9 cellular contexts compared by ENCODE assay signal in the genomic region with DNA sequence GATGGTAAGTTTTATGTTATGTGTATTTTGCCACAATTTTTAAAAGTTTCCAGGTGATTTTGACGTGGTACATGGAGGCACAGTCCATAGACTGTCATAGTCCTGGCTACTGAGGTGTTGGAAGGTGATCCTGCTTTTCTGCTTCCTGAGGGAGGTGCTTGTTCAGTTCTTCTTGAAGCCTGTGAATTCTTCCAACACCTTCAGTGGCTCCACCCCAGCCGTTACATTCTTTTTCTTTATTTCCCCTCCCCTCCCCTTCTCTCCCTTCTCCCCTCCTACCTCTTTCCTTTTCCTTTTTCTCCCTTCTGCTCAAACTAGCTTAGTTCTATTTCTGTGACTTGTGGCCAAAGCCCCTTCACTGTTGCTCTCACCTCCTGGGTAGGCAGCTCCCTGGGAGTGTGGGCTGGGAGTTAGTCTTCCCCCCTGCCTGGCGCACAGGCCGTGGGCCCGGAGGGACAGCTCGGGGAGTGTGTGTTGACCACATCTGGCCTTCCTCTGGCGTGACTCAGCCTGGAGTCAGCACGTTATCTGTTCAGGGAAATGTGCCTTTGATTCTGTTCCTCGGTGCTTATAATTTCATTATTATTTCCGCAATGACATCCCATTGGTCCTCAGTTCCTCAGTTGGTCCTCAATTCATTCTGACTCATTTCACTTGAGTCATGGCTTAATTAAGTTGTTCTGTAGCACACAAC.
DNase-seq lines count a peak whose midpoint lies in the region; ATAC-seq, FAIRE-seq and TF ChIP-seq lines count a peak whose summit lies in the region.
"Had no signal": no experiment of that assay in that cellular context is flagged by ENCODE, and none has a peak within 500 bp of the region (broad histone marks: within the 10 kb centered on the region; RNA-seq: fewer than 3 reads in every experiment).

No MANE protein-coding gene starts in this region.

- peak; percentile 92 for DNase-seq in GM04503 (ENCODE audit: low read depth)
- DNase-seq in RCC 7860 (ENCODE audit: low spot score) = peak; percentile 98
- DNase-seq in epithelial cell of prostate (ENCODE audit: low read depth, low spot score) = peak; percentile 61
- peak; percentile 11 for DNase-seq in retinal pigment epithelial cell (ENCODE audit: low read depth)
- DNase-seq in NCI-H524 (lab: John Stamatoyannopoulos, UW) = no peak
- no peak for DNase-seq in stimulated activated naive CD4-positive, alpha-beta T cell (lab: John Stamatoyannopoulos, UW)
- DNase-seq in activated T-cell treated with anti-CD3 and anti-CD28 coated beads, Interleukin-2, amount 50 U/mL, for 72 hours = no peak
- DNase-seq in middle frontal gyrus (ENCODE audit: extremely low spot score, low spot score) = no peak
- DNase-seq: effector CD4-positive, alpha-beta T cell had no signal

- ATAC-seq in activated T-cell treated with anti-CD3 and anti-CD28 coated beads, Interleukin-2, amount 50 U/mL, for 72 hours (replicated peaks in 1 of 2) = no peak

- H3K36me3 Mint-ChIP-seq in activated T-cell treated with anti-CD3 and anti-CD28 coated beads, Interleukin-2, amount 50 U/mL, for 72 hours (ENCODE audit: insufficient read depth in 2 of 2) = peaks cover 0 to 2% of the 10 kb centered on the region in 2 donors

- H3K27ac Mint-ChIP-seq in activated T-cell treated with anti-CD3 and anti-CD28 coated beads, Interleukin-2, amount 50 U/mL, for 72 hours = no peak overlapping the region

- peaks cover 5% of the 10 kb centered on the region for H3K27me3 Mint-ChIP-seq in activated T-cell treated with anti-CD3 and anti-CD28 coated beads, Interleukin-2, amount 50 U/mL, for 72 hours (ENCODE audit: low read depth)

- peak overlapping the region; percentile 73 for H3K27ac ChIP-seq in epithelial cell of prostate

- TF ChIP-seq CTCF in retinal pigment epithelial cell (conservative IDR thresholded peaks at IDR 0.05; ENCODE audit: low read depth, low read length) = no peak

- no peaks in the 10 kb centered on the region for H3K4me1 Mint-ChIP-seq in activated T-cell treated with anti-CD3 and anti-CD28 coated beads, Interleukin-2, amount 50 U/mL, for 72 hours (ENCODE audit: low read depth)

- no peak overlapping the region for H3K4me3 ChIP-seq in retinal pigment epithelial cell (ENCODE audit: low read length)

- H3K4me3 Mint-ChIP-seq in activated T-cell treated with anti-CD3 and anti-CD28 coated beads, Interleukin-2, amount 50 U/mL, for 72 hours = no peak overlapping the region

- H3K9me3 Mint-ChIP-seq in activated T-cell treated with anti-CD3 and anti-CD28 coated beads, Interleukin-2, amount 50 U/mL, for 72 hours = no peaks in the 10 kb centered on the region

- peak; percentile 98 for FAIRE-seq in RCC 7860 (lab: Jason Lieb, UNC)

Comparison
In these comparisons a context has a peak if more than half of its experiments do, and no peak if none do; other contexts are left out.
1. DNase-seq: peak in GM04503 (single experiment), RCC 7860 (single experiment), epithelial cell of prostate (single experiment) and retinal pigment epithelial cell (single experiment); none in NCI-H524 (0 of 2), stimulated activated naive CD4-positive, alpha-beta T cell (0 of 6), activated T-cell treated with anti-CD3 and anti-CD28 coated beads, Interleukin-2, amount 50 U/mL, for 72 hours (0 of 2) and middle frontal gyrus (single experiment).